ENCODE assay signal across 1 cellular context in genomic region chr14:94058674-94059138, GRCh38.
A peak's percentile ranks its signal among the peaks of the same experiment; 100 is the strongest.
TF ChIP-seq lines count a peak whose summit lies in the region.

No MANE protein-coding gene starts in this region.

TF ChIP-seq in HepG2, 621 proteins besides CTCF, POLR2A, EP300 and RAD21 (continued from another document and continues in another):
- peak; percentile 69; the same call in 1 of the 2 replicates for TF ChIP-seq PRDM15 (CRISPR knock-in tag; IDR thresholded peaks at IDR 0.05)
- 0 out of 2 replicates have a peak, but pooled peaks have one; percentile 53 for TF ChIP-seq ZNF337 (CRISPR knock-in tag; IDR thresholded peaks at IDR 0.05; ENCODE audit: borderline replicate concordance, low read depth)
- peak; percentile 89 for TF ChIP-seq MED1 (CRISPR knock-in tag; IDR thresholded peaks at IDR 0.05)
- TF ChIP-seq PITX1 (CRISPR knock-in tag; IDR thresholded peaks at IDR 0.05), result no peak
- TF ChIP-seq ZNF761 (CRISPR knock-in tag; conservative IDR thresholded peaks at IDR 0.05), result 0 out of 2 replicates have a peak, but pooled peaks have one; percentile 12
- no peak for TF ChIP-seq MED8 (CRISPR knock-in tag; IDR thresholded peaks at IDR 0.05; ENCODE audit: insufficient replicate concordance)
- no peak for TF ChIP-seq TFE3 (CRISPR knock-in tag; IDR thresholded peaks at IDR 0.05)
- no peak for TF ChIP-seq MTA3 (CRISPR knock-in tag; IDR thresholded peaks at IDR 0.05)
- TF ChIP-seq RORA (CRISPR knock-in tag; IDR thresholded peaks at IDR 0.05), result no peak
- no peak for TF ChIP-seq MIER2 (CRISPR knock-in tag; IDR thresholded peaks at IDR 0.05)
- no peak for TF ChIP-seq ZKSCAN5 (CRISPR knock-in tag; IDR thresholded peaks at IDR 0.05)
- TF ChIP-seq ZFP37 (CRISPR knock-in tag; IDR thresholded peaks at IDR 0.05; ENCODE audit: borderline replicate concordance), result peak; percentile 59; the same call in 1 of the 2 replicates
- TF ChIP-seq NFE2 (CRISPR knock-in tag; IDR thresholded peaks at IDR 0.05), result no peak
- TF ChIP-seq RFX3 (CRISPR knock-in tag; IDR thresholded peaks at IDR 0.05), result peak; percentile 93
- TF ChIP-seq ZNF629 (CRISPR knock-in tag; conservative IDR thresholded peaks at IDR 0.05), result peak; percentile 61
- 0 out of 2 replicates have a peak, but pooled peaks have one; percentile 29 for TF ChIP-seq KDM1A (CRISPR knock-in tag; IDR thresholded peaks at IDR 0.05)
- no peak for TF ChIP-seq ZNF567 (CRISPR knock-in tag; IDR thresholded peaks at IDR 0.05; ENCODE audit: borderline replicate concordance)
- TF ChIP-seq GABPB1 (CRISPR knock-in tag; IDR thresholded peaks at IDR 0.05), result peak; percentile 17; the same call in 1 of the 2 replicates
- TF ChIP-seq TOE1 (CRISPR knock-in tag; IDR thresholded peaks at IDR 0.05), result no peak
- TF ChIP-seq ZNF557 (CRISPR knock-in tag; IDR thresholded peaks at IDR 0.05), result peak; percentile 22; the same call in 1 of the 2 replicates
- TF ChIP-seq JUN (CRISPR knock-in tag; IDR thresholded peaks at IDR 0.05), result no peak
- TF ChIP-seq ZSCAN31 (CRISPR knock-in tag; IDR thresholded peaks at IDR 0.05; ENCODE audit: low read depth), result no peak
- no peak for TF ChIP-seq SRSF4 (IDR thresholded peaks at IDR 0.05; ENCODE audit: low read depth, low read length, poor library complexity, severe bottlenecking)
- TF ChIP-seq SYNCRIP (IDR thresholded peaks at IDR 0.05; ENCODE audit: insufficient read depth, low read depth, low read length), result no peak
- TF ChIP-seq ARID3A (IDR thresholded peaks at IDR 0.05; ENCODE audit: low read depth, low read length), result peak; percentile 91
- TF ChIP-seq ZFP36L1 (CRISPR knock-in tag; IDR thresholded peaks at IDR 0.05), result no peak
- 0 out of 4 replicates have a peak, but pooled peaks of 1 of the 2 experiments have one; percentile 43 for TF ChIP-seq NR2F1 (CRISPR knock-in tag; IDR thresholded peaks at IDR 0.05)
- no peak for TF ChIP-seq ARNT (IDR thresholded peaks at IDR 0.05)
- TF ChIP-seq ATRX (CRISPR knock-in tag; IDR thresholded peaks at IDR 0.05; ENCODE audit: borderline replicate concordance), result no peak
- 0 out of 2 replicates have a peak, but pooled peaks have one; percentile 18 for TF ChIP-seq ESRRA (CRISPR knock-in tag; IDR thresholded peaks at IDR 0.05; ENCODE audit: low read depth)
- peak; percentile 49; the same call in 1 of the 2 replicates for TF ChIP-seq NCOR1 (IDR thresholded peaks at IDR 0.05; ENCODE audit: borderline replicate concordance, low read length)
- peak; percentile 53 for TF ChIP-seq MEIS2 (CRISPR knock-in tag; IDR thresholded peaks at IDR 0.05)
- TF ChIP-seq ZBTB37 (CRISPR knock-in tag; IDR thresholded peaks at IDR 0.05), result no peak
- peak; percentile 39; the same call in 1 of the 2 replicates for TF ChIP-seq ZSCAN9 (CRISPR knock-in tag; IDR thresholded peaks at IDR 0.05; ENCODE audit: borderline replicate concordance)
- TF ChIP-seq ZNF331 (CRISPR knock-in tag; IDR thresholded peaks at IDR 0.05), result peak; percentile 40; the same call in 1 of the 2 replicates
- TF ChIP-seq POLR2G (IDR thresholded peaks at IDR 0.05; ENCODE audit: low read depth, low read length), result 0 out of 2 replicates have a peak, but pooled peaks have one; percentile 26
- no peak; the same call in 1 of the 2 replicates for TF ChIP-seq ZBTB21 (CRISPR knock-in tag; IDR thresholded peaks at IDR 0.05)
- TF ChIP-seq CSRNP1 (CRISPR knock-in tag; IDR thresholded peaks at IDR 0.05), result 0 out of 2 replicates have a peak, but pooled peaks have one; percentile 39
- no peak for TF ChIP-seq GABPA (IDR thresholded peaks at IDR 0.05; ENCODE audit: low read depth, low read length)
- peak; percentile 38; the same call in 1 of the 2 replicates for TF ChIP-seq GABPA (CRISPR knock-in tag; IDR thresholded peaks at IDR 0.05; ENCODE audit: low read depth)
- peak; percentile 22; the same call in 1 of the 2 replicates for TF ChIP-seq ZBTB26 (CRISPR knock-in tag; IDR thresholded peaks at IDR 0.05; ENCODE audit: borderline replicate concordance)
- peak; percentile 46; the same call in 1 of the 2 replicates for TF ChIP-seq NR2F6 (IDR thresholded peaks at IDR 0.05)
- TF ChIP-seq NR2F6 (CRISPR knock-in tag; IDR thresholded peaks at IDR 0.05), result peak; percentile 61
- TF ChIP-seq SUZ12 (IDR thresholded peaks at IDR 0.05; ENCODE audit: low read depth, low read length), result no peak
- TF ChIP-seq ZNF333 (CRISPR knock-in tag; IDR thresholded peaks at IDR 0.05; ENCODE audit: borderline replicate concordance), result no peak
- TF ChIP-seq ZNF180 (CRISPR knock-in tag; IDR thresholded peaks at IDR 0.05; ENCODE audit: borderline replicate concordance, low read depth), result no peak
- no peak for TF ChIP-seq SOX6 (IDR thresholded peaks at IDR 0.05)
- peak; percentile 74; the same call in 1 of the 2 replicates for TF ChIP-seq SOX6 (CRISPR knock-in tag; IDR thresholded peaks at IDR 0.05)
- 0 out of 2 replicates have a peak, but pooled peaks have one; percentile 16 for TF ChIP-seq ZNF136 (CRISPR knock-in tag; IDR thresholded peaks at IDR 0.05; ENCODE audit: low read depth)
- no peak for TF ChIP-seq ZNF234 (CRISPR knock-in tag; conservative IDR thresholded peaks at IDR 0.05)
- no peak for TF ChIP-seq ZNF431 (CRISPR knock-in tag; IDR thresholded peaks at IDR 0.05; ENCODE audit: borderline replicate concordance, low read depth)
- no peak for TF ChIP-seq HNRNPH1 (optimal IDR thresholded peaks at IDR 0.05; ENCODE audit: low read depth, low read length)
- TF ChIP-seq STAG1 (CRISPR knock-in tag; IDR thresholded peaks at IDR 0.05), result no peak; the same call in 1 of the 2 replicates
- no peak for TF ChIP-seq NPAS2 (CRISPR knock-in tag; IDR thresholded peaks at IDR 0.05; ENCODE audit: borderline replicate concordance)
- 0 out of 2 replicates have a peak, but pooled peaks have one; percentile 16 for TF ChIP-seq MIER3 (CRISPR knock-in tag; IDR thresholded peaks at IDR 0.05; ENCODE audit: borderline replicate concordance)
